ENCODE assay signal across 17 cellular contexts in genomic region chr3:22585504-22585903, GRCh38.
DNase-seq lines count a peak whose midpoint lies in the region; ATAC-seq and TF ChIP-seq lines count a peak whose summit lies in the region.
"Had no signal": no experiment of that assay in that cellular context is flagged by ENCODE, and none has a peak within 500 bp of the region (broad histone marks: within the 10 kb centered on the region; RNA-seq: fewer than 3 reads in every experiment).

No MANE protein-coding gene starts in this region.

- H3K27me3 ChIP-seq in A673 (replicated peaks; ENCODE audit: insufficient read depth, low read depth, low read length, poor library complexity) = no peaks in the 10 kb centered on the region
- no peaks in the 10 kb centered on the region for H3K27me3 ChIP-seq in MM.1S (replicated peaks; ENCODE audit: insufficient read depth, low read length)
- H3K27me3 ChIP-seq: colonic mucosa, gastroesophageal sphincter, right lobe of liver had no signal

- ATAC-seq in SK-N-SH treated with all-trans-retinoic acid at 6 μM for 48 hours = peak; percentile 51; the same call in 1 of the 3 replicates
- ATAC-seq: activated CD8-positive, alpha-beta T cell treated with anti-CD3 and anti-CD28 coated beads, Interleukin-2, amount 10 ng/mL, durations not matched to agents 7 days and 5 days; gastroesophageal sphincter; left lobe of liver; right lobe of liver had no signal

- H3K9ac ChIP-seq in MM.1S (ENCODE audit: low read length) = no peak overlapping the region
- H3K9ac ChIP-seq: KMS-11 had no signal

- DNase-seq in CMK (ENCODE audit: low read depth) = peak; percentile 24
- DNase-seq in HT1080 (ENCODE audit: low read depth) = peak; percentile 87
- peak; percentile 63 for DNase-seq in fibroblast of mammary gland (ENCODE audit: low read depth)
- no peak for DNase-seq in activated CD8-positive, alpha-beta memory T cell treated with anti-CD3 and anti-CD28 coated beads for 24 hours
- no peak for DNase-seq in A673 (ENCODE audit: low spot score)
- DNase-seq in MM.1S = no peak
- no peak for DNase-seq in hepatic stellate cell (ENCODE audit: low spot score)
- DNase-seq: activated CD8-positive, alpha-beta T cell treated with anti-CD3 and anti-CD28 coated beads, Interleukin-2, amount 10 ng/mL, durations not matched to agents 7 days and 5 days; colonic mucosa; DND-41; NCI-H2081 treated with DMSO at 0.1 percent for 48 hours; nephron progenitor cell; right lobe of liver had no signal

- no peaks in the 10 kb centered on the region for H3K79me2 ChIP-seq in MM.1S (ENCODE audit: low read length)

- H3F3A ChIP-seq in MM.1S (ENCODE audit: insufficient read depth, low read length) = no peaks in the 10 kb centered on the region

- H3K36me3 ChIP-seq in A673 (ENCODE audit: insufficient read depth, low read length, poor library complexity, severe bottlenecking) = no peaks in the 10 kb centered on the region
- H3K36me3 ChIP-seq in MM.1S (replicated peaks; ENCODE audit: insufficient read depth, low read length) = no peaks in the 10 kb centered on the region
- H3K36me3 ChIP-seq: colonic mucosa, gastroesophageal sphincter, right lobe of liver had no signal

- H3K9me3 ChIP-seq in A673 (ENCODE audit: low read depth, low read length, poor library complexity, severe bottlenecking) = no peaks in the 10 kb centered on the region
- no peaks in the 10 kb centered on the region for H3K9me3 ChIP-seq in MM.1S (replicated peaks; ENCODE audit: insufficient read depth, low read length)
- H3K9me3 ChIP-seq: colonic mucosa, gastroesophageal sphincter, right lobe of liver had no signal

- intact Hi-C loops in A673 (cut with micrococcal nuclease; ENCODE audit: unreplicated experiment) = no loop called here

- H4K20me1 ChIP-seq in MM.1S (ENCODE audit: insufficient read depth, low read length) = no peaks in the 10 kb centered on the region

- no peak overlapping the region for H2AFZ ChIP-seq in MM.1S (ENCODE audit: low read length)

- POLR2A ChIA-PET in A673 (lab: Charles Lee; ENCODE audit: low non-redundant PET) = no interaction called here

- H3K4me1 ChIP-seq in A673 (ENCODE audit: insufficient read depth, low read length, poor library complexity, severe bottlenecking) = no peaks in the 10 kb centered on the region
- no peaks in the 10 kb centered on the region for H3K4me1 ChIP-seq in MM.1S (ENCODE audit: low read length)
- H3K4me1 ChIP-seq: colonic mucosa, gastroesophageal sphincter, right lobe of liver had no signal

- TF ChIP-seq CTCF in fibroblast of mammary gland (conservative IDR thresholded peaks at IDR 0.05; ENCODE audit: control insufficient read depth, insufficient read depth, low read depth, low read length) = no peak
- no peak for TF ChIP-seq CTCF in A673 (conservative IDR thresholded peaks at IDR 0.05; ENCODE audit: low read depth, low read length)
- no peak for TF ChIP-seq CTCF in MM.1S (IDR thresholded peaks at IDR 0.05; ENCODE audit: low read length)

- no TSS peak for BruUV-seq in A673 (replicated peaks; lab: Mats Ljungman, UMichigan)

- H3K4me3 ChIP-seq in fibroblast of mammary gland (ENCODE audit: control insufficient read depth, low read depth, low read length) = no peak overlapping the region
- H3K4me3 ChIP-seq in A673 (ENCODE audit: low read depth, low read length, poor library complexity, severe bottlenecking) = no peak overlapping the region
- H3K4me3 ChIP-seq in MM.1S (ENCODE audit: low read length) = no peak overlapping the region
- H3K4me3 ChIP-seq: colonic mucosa, gastroesophageal sphincter, right lobe of liver had no signal

- no peak overlapping the region for H3K4me2 ChIP-seq in MM.1S (ENCODE audit: low read depth, low read length)
- H3K4me2 ChIP-seq: KMS-11 had no signal

- no peaks in the 10 kb centered on the region for H3K9me2 ChIP-seq in MM.1S (replicated peaks; ENCODE audit: insufficient read depth, low read length)

- H3K27ac ChIP-seq in A673 (ENCODE audit: low read depth, low read length, poor library complexity, severe bottlenecking) (no peak overlapping the region), MM.1S (ENCODE audit: low read length) (no peak overlapping the region)
- H3K27ac ChIP-seq: colonic mucosa, gastroesophageal sphincter, KMS-11, right lobe of liver had no signal

- CTCF ChIA-PET in A673 (lab: Charles Lee) = no interaction called here

TF ChIP-seq in SK-N-SH treated with all-trans-retinoic acid at 6 μM for 48 hours, 23 proteins besides CTCF, POLR2A, EP300 and RAD21:
- TF ChIP-seq CSDC2 (CRISPR knock-in tag; IDR thresholded peaks at IDR 0.05) (no peak), ZNF565 (CRISPR knock-in tag; conservative IDR thresholded peaks at IDR 0.05; ENCODE audit: low read depth) (no peak), ZFP3 (CRISPR knock-in tag; IDR thresholded peaks at IDR 0.05) (no peak), TOX (CRISPR knock-in tag; IDR thresholded peaks at IDR 0.05; ENCODE audit: borderline replicate concordance) (no peak)

Comparison
In these comparisons a context has a peak if more than half of its experiments do, and no peak if none do; other contexts are left out.
1. DNase-seq: peak in CMK (single experiment), HT1080 (single experiment) and fibroblast of mammary gland (single experiment); none in activated CD8-positive, alpha-beta memory T cell treated with anti-CD3 and anti-CD28 coated beads for 24 hours (single experiment), A673 (single experiment), MM.1S (single experiment) and hepatic stellate cell (single experiment).